20 cellular contexts compared by ENCODE assay signal in the genomic region with DNA sequence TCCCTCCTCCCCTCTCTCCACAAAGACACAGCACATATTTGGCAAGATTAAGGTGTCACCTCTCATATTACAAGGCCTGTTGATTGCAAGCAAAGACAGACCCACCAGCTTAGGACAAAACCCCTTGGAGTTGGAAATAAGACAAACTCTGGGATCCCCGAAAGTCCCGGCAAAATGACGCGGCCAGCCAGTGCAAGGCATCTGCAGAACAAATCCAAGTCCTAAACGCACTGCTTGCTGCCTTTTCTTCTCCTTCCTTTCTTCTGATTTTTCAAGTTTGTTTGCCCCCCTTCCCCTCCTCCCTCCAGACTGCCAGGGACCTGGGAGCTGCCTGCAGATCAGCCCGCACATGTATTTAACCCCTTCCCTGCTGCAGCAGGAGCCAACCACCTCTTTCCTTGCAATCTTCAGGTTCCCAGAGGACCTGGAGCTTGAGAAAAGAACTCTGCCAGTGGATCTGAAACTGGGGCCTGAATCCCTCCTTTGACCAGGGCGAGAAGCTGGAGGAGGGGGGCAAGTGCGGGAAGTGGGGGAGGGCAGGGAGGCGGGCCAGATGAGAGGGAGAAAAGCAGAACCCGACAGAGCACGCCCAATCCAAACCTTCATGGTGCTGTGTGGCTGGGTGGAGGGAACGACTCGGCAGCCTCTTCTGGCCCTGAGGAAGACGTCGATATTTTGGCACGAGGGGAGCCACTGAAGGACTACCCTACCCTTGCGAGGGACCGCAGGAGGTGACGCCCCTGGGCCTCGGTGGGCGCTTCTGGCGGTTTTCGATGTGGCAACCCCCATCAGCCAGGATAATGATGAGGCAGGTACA. TPM values are rescaled to one million over a fixed set of nuclear protein-coding genes. Genes with fewer than 3 reads are reported as not detected.
DNase-seq lines count a peak whose midpoint lies in the region; ATAC-seq, FAIRE-seq and TF ChIP-seq lines count a peak whose summit lies in the region.
"Had no signal": no experiment of that assay in that cellular context is flagged by ENCODE, and none has a peak within 500 bp of the region (broad histone marks: within the 10 kb centered on the region; RNA-seq: fewer than 3 reads in every experiment).

No MANE protein-coding gene starts in this region.

- no peak overlapping the region for H3K27ac ChIP-seq in HUES64 (ENCODE audit: low read depth, low read length)
- H3K27ac ChIP-seq in WERI-Rb-1 = no peak overlapping the region
- no peak overlapping the region for H3K27ac ChIP-seq in iPS-18a (ENCODE audit: low read length)
- H3K27ac ChIP-seq in skeletal muscle tissue (ENCODE audit: low read depth, low read length) = no peak overlapping the region
- H3K27ac ChIP-seq: dorsolateral prefrontal cortex, KMS-11 had no signal

- H3K9me3 ChIP-seq in HUES64 (ENCODE audit: insufficient read depth, low read depth, low read length) (no peaks in the 10 kb centered on the region), WERI-Rb-1 (ENCODE audit: severe bottlenecking) (no peaks in the 10 kb centered on the region), iPS-18a (ENCODE audit: control insufficient read depth, low read depth, low read length) (no peaks in the 10 kb centered on the region), skeletal muscle tissue (ENCODE audit: control insufficient read depth in 3 of 3, low read length in 3 of 3) (no peaks in the 10 kb centered on the region)

- H3K4me1 ChIP-seq in HUES64 (ENCODE audit: insufficient read depth, low read length) = peaks cover 26% of the 10 kb centered on the region
- peaks cover 31% of the 10 kb centered on the region for H3K4me1 ChIP-seq in iPS-18a (ENCODE audit: control insufficient read depth, low read depth, low read length)
- H3K4me1 ChIP-seq in skeletal muscle tissue (ENCODE audit: control insufficient read depth in 3 of 3, insufficient read depth in 3 of 3, low read length in 3 of 3) = peaks cover 23 to 50% (median 46%) of the 10 kb centered on the region in 3 donors

- no peaks in the 10 kb centered on the region for H3K36me3 ChIP-seq in HUES64 (ENCODE audit: insufficient read depth, low read length)
- H3K36me3 ChIP-seq in WERI-Rb-1 = no peaks in the 10 kb centered on the region
- no peaks in the 10 kb centered on the region for H3K36me3 ChIP-seq in iPS-18a (ENCODE audit: control insufficient read depth, low read depth, low read length)
- no peaks in the 10 kb centered on the region for H3K36me3 ChIP-seq in skeletal muscle tissue (ENCODE audit: control insufficient read depth in 3 of 3, insufficient read depth in 3 of 3, low read length in 3 of 3)

- FAIRE-seq in H54 (lab: Jason Lieb, UNC) = no peak

- DNase-seq in WERI-Rb-1 (peak; percentile 30), ACHN (no peak), H54 (ENCODE audit: insufficient read length, low spot score) (no peak)
- DNase-seq: activated CD8-positive, alpha-beta T cell treated with anti-CD3 and anti-CD28 coated beads, Interleukin-2, amount 10 ng/mL, durations not matched to agents 7 days and 5 days; activated effector memory CD4-positive, alpha-beta T cell treated with Interleukin-2 at 50 U/mL for 16 hours; CD8-positive, alpha-beta memory T cell; dorsolateral prefrontal cortex; kidney glomerular epithelial cell; naive B cell; NCI-H748 treated with DMSO at 0.1 percent for 48 hours; SHP77; stimulated activated CD4-positive, alpha-beta T cell treated with anti-CD3 and anti-CD28 coated beads, Interleukin-4, amount 100 ng/mL, for 4 hours; T-helper 9 cell had no signal

- under 1% methylated on average over 23 of the region's 23 CpGs for WGBS in HUES64

- ATAC-seq in HG03108 (IDR thresholded peaks at IDR 0.05; ENCODE audit: unreplicated experiment) = no peak
- ATAC-seq: activated CD8-positive, alpha-beta T cell treated with anti-CD3 and anti-CD28 coated beads, Interleukin-2, amount 10 ng/mL, durations not matched to agents 7 days and 5 days; sciatic nerve; stimulated activated memory B cell treated with anti-CD40 and anti-IgM and Interleukin-4, amounts not matched to agents 10 μg/mL and 1 μg/mL and 100 μg/mL, for 72 hours had no signal

- in situ Hi-C loops in ACHN (cut with HindIII; ENCODE audit: low pct_ligation_motif_present, low pct_unique_long_range_greater_than_20kb, low sequenced_read_pairs) = no loop called here

- no peak for TF ChIP-seq CTCF in WERI-Rb-1 (IDR thresholded peaks at IDR 0.05; ENCODE audit: low read depth, low read length)

- H3K9ac ChIP-seq in HUES64 (ENCODE audit: low read depth, low read length) (no peak overlapping the region), iPS-18a (ENCODE audit: low read length) (no peak overlapping the region), skeletal muscle tissue (ENCODE audit: low read depth in 1 of 3, low read length in 3 of 3) (peak overlapping the region in 1 of 3 donors; percentile 45)
- H3K9ac ChIP-seq: KMS-11 had no signal

- peak overlapping the region; percentile 64 for H3K4me3 ChIP-seq in HUES64 (ENCODE audit: low read length)
- no peak overlapping the region; the same call in 1 of the 2 replicates for H3K4me3 ChIP-seq in WERI-Rb-1 (ENCODE audit: low read depth, low read length)
- peak overlapping the region; percentile 70 for H3K4me3 ChIP-seq in iPS-18a (ENCODE audit: low read length)
- peak overlapping the region in 2 of 3 donors; percentile 21 to 72 for H3K4me3 ChIP-seq in skeletal muscle tissue (ENCODE audit: low read length in 3 of 3)

- H3K27me3 ChIP-seq in HUES64 (ENCODE audit: insufficient read depth, low read length) (peaks cover 60% of the 10 kb centered on the region), WERI-Rb-1 (ENCODE audit: insufficient read depth, low read depth, severe bottlenecking) (peaks cover 4% of the 10 kb centered on the region), iPS-18a (ENCODE audit: control insufficient read depth, insufficient read depth, low read length) (peaks cover 63% of the 10 kb centered on the region), skeletal muscle tissue (ENCODE audit: control insufficient read depth in 3 of 3, insufficient read depth in 3 of 3, low read length in 3 of 3) (peaks cover 31 to 40% (median 36%) of the 10 kb centered on the region in 3 donors)

- no peak for TF ChIP-seq POLR2A in H54 (IDR thresholded peaks at IDR 0.05; ENCODE audit: low read depth, low read length)

RNA-seq across cellular contexts. Expression of a gene that starts 2.0 kb away (rescaled TPM):
- 1.8 TPM for polyA plus RNA-seq in HUES64 (2013, experiment 1 of 2)
- 1.8 TPM for polyA plus RNA-seq in HUES64 (2013, experiment 2 of 2)
- 2.6 TPM for total RNA-seq in skeletal muscle tissue
- total RNA-seq: activated CD8-positive, alpha-beta T cell treated with anti-CD3 and anti-CD28 coated beads, Interleukin-2, amount 10 ng/mL, durations not matched to agents 7 days and 5 days; CD8-positive, alpha-beta memory T cell had no signal
- polyA plus RNA-seq: CD8-positive, alpha-beta memory T cell had no signal
